ENCODE assay signal across 21 cellular contexts in genomic region chr12:104495786-104496185, GRCh38. TPM values are rescaled to one million over a fixed set of nuclear protein-coding genes. Genes with fewer than 3 reads are reported as not detected.
DNase-seq lines count a peak whose midpoint lies in the region; ATAC-seq and TF ChIP-seq lines count a peak whose summit lies in the region.
"Had no signal": no experiment of that assay in that cellular context is flagged by ENCODE, and none has a peak within 500 bp of the region (broad histone marks: within the 10 kb centered on the region; RNA-seq: fewer than 3 reads in every experiment).

No MANE protein-coding gene starts in this region.

- H3K27ac ChIP-seq in MM.1S (ENCODE audit: low read length) (no peak overlapping the region), osteoblast (ENCODE audit: low read depth, low read length) (peak overlapping the region; percentile 95), ovary (no peak overlapping the region)
- H3K27ac ChIP-seq: gastrocnemius medialis had no signal

- intact Hi-C loops in ovary (cut with DNase I) = no loop called here

- no peaks in the 10 kb centered on the region for H3K27me3 ChIP-seq in MM.1S (replicated peaks; ENCODE audit: insufficient read depth, low read length)
- H3K27me3 ChIP-seq in osteoblast (ENCODE audit: insufficient read depth, low read length) = no peaks in the 10 kb centered on the region
- no peaks in the 10 kb centered on the region for H3K27me3 ChIP-seq in ovary
- H3K27me3 ChIP-seq: BE2C, gastrocnemius medialis, left lung, upper lobe of right lung had no signal

- H3K9me3 ChIP-seq in MM.1S (replicated peaks; ENCODE audit: insufficient read depth, low read length) (no peaks in the 10 kb centered on the region), osteoblast (ENCODE audit: low read depth, low read length) (no peaks in the 10 kb centered on the region), ovary (no peaks in the 10 kb centered on the region)
- H3K9me3 ChIP-seq: BE2C, gastrocnemius medialis, left lung, upper lobe of right lung had no signal

- H3K4me2 ChIP-seq in MM.1S (ENCODE audit: low read depth, low read length) = peak overlapping the region; percentile 86; the same call in 1 of the 2 replicates
- H3K4me2 ChIP-seq in osteoblast (ENCODE audit: insufficient read depth, low read length) = peak overlapping the region; percentile 28
- H3K4me2 ChIP-seq: GM23338 had no signal

- DNase-seq in T-helper 2 cell treated with Interferon-gamma antibody and Interleukin-4, amounts not matched to agents 5 μg/mL and 100 μg/mL, for 36 hours (ENCODE audit: low spot score) = no peak
- DNase-seq in T-helper 2 cell (no peak), MM.1S (no peak), astrocyte of the hippocampus (ENCODE audit: low read depth, low spot score) (peak; percentile 32), osteoblast (ENCODE audit: insufficient read length, low spot score, missing footprints) (no peak), ovary (no peak)
- DNase-seq in stimulated activated CD4-positive, alpha-beta T cell treated with anti-CD3 and anti-CD28 coated beads, Interleukin-2, amount 100 ng/mL, for 24 hours = no peak
- DNase-seq: 8988T, anterior cingulate cortex, BE2C, DMS153, gastrocnemius medialis, left lung, NCI-H2029, SIG-M5, T1000, upper lobe of right lung had no signal

- H3K4me1 Mint-ChIP-seq in T-helper 2 cell treated with Interferon-gamma antibody and Interleukin-4, amounts not matched to agents 5 μg/mL and 100 μg/mL, for 36 hours (ENCODE audit: low read depth) = peaks cover 81% of the 10 kb centered on the region

- H2AFZ ChIP-seq in MM.1S (ENCODE audit: low read length) (no peak overlapping the region), osteoblast (ENCODE audit: low read length) (no peak overlapping the region)
- H2AFZ ChIP-seq: GM23338 had no signal

- H3K36me3 ChIP-seq in MM.1S (replicated peaks; ENCODE audit: insufficient read depth, low read length) (no peaks in the 10 kb centered on the region; the same call in 1 of the 2 replicates), osteoblast (ENCODE audit: insufficient read depth, low read length) (no peaks in the 10 kb centered on the region), ovary (no peaks in the 10 kb centered on the region)
- H3K36me3 ChIP-seq: BE2C, gastrocnemius medialis, left lung, upper lobe of right lung had no signal

- TF ChIP-seq EP300 in ovary (IDR thresholded peaks at IDR 0.05) = no peak

- peak overlapping the region; percentile 22 for H3K4me3 Mint-ChIP-seq in T-helper 2 cell treated with Interferon-gamma antibody and Interleukin-4, amounts not matched to agents 5 μg/mL and 100 μg/mL, for 36 hours
- H3K4me3 Mint-ChIP-seq: GM23338 had no signal

- H3K9me2 ChIP-seq in MM.1S (replicated peaks; ENCODE audit: insufficient read depth, low read length) = no peaks in the 10 kb centered on the region

- peak overlapping the region; percentile 49 for H3K27ac Mint-ChIP-seq in T-helper 2 cell treated with Interferon-gamma antibody and Interleukin-4, amounts not matched to agents 5 μg/mL and 100 μg/mL, for 36 hours
- H3K27ac Mint-ChIP-seq: GM23338, progenitor cell of endocrine pancreas had no signal

- H4K20me1 ChIP-seq in MM.1S (ENCODE audit: insufficient read depth, low read length) (no peaks in the 10 kb centered on the region), osteoblast (ENCODE audit: insufficient read depth, low read length) (no peaks in the 10 kb centered on the region)

- no peaks in the 10 kb centered on the region for H3K9me3 Mint-ChIP-seq in T-helper 2 cell treated with Interferon-gamma antibody and Interleukin-4, amounts not matched to agents 5 μg/mL and 100 μg/mL, for 36 hours
- H3K9me3 Mint-ChIP-seq: GM23338; stimulated activated memory B cell treated with anti-CD40 and anti-IgM and Interleukin-4, amounts not matched to agents 10 μg/mL and 1 μg/mL and 100 μg/mL, for 72 hours had no signal

- no peak overlapping the region for H3K9ac ChIP-seq in MM.1S (ENCODE audit: low read length)

- H3F3A ChIP-seq in MM.1S (ENCODE audit: insufficient read depth, low read length) = 0 out of 2 replicates have a peak, but pooled peaks cover 12% of the 10 kb centered on the region

- no peaks in the 10 kb centered on the region for H3K27me3 Mint-ChIP-seq in T-helper 2 cell treated with Interferon-gamma antibody and Interleukin-4, amounts not matched to agents 5 μg/mL and 100 μg/mL, for 36 hours (ENCODE audit: low read depth)
- H3K27me3 Mint-ChIP-seq: progenitor cell of endocrine pancreas; stimulated activated memory B cell treated with anti-CD40 and anti-IgM and Interleukin-4, amounts not matched to agents 10 μg/mL and 1 μg/mL and 100 μg/mL, for 72 hours had no signal

- no peak overlapping the region for H3K4me3 ChIP-seq in MM.1S (ENCODE audit: low read length)
- H3K4me3 ChIP-seq in osteoblast (ENCODE audit: insufficient read depth, low read length) = no peak overlapping the region
- no peak overlapping the region for H3K4me3 ChIP-seq in ovary
- H3K4me3 ChIP-seq: gastrocnemius medialis, GM23338, left lung, upper lobe of right lung had no signal

- no peak for TF ChIP-seq CTCF in MM.1S (IDR thresholded peaks at IDR 0.05; ENCODE audit: low read length)
- no peak for TF ChIP-seq CTCF in osteoblast (IDR thresholded peaks at IDR 0.05; ENCODE audit: extremely low read depth, low read depth, low read length)
- TF ChIP-seq CTCF in ovary (IDR thresholded peaks at IDR 0.05) = no peak

- ATAC-seq in HG03457 (IDR thresholded peaks at IDR 0.05; ENCODE audit: unreplicated experiment) = no peak
- ATAC-seq: gastrocnemius medialis; GM23338; left lung; stimulated activated memory B cell treated with anti-CD40 and anti-IgM and Interleukin-4, amounts not matched to agents 10 μg/mL and 1 μg/mL and 100 μg/mL, for 72 hours; upper lobe of right lung had no signal

- peaks cover 57% of the 10 kb centered on the region for H3K36me3 Mint-ChIP-seq in T-helper 2 cell treated with Interferon-gamma antibody and Interleukin-4, amounts not matched to agents 5 μg/mL and 100 μg/mL, for 36 hours (ENCODE audit: low read depth)

- H3K79me2 ChIP-seq in MM.1S (ENCODE audit: low read length) (peaks cover 65% of the 10 kb centered on the region), osteoblast (ENCODE audit: insufficient read depth, low read length) (peaks cover 32% of the 10 kb centered on the region)

- no peak for TF ChIP-seq POLR2A in ovary (IDR thresholded peaks at IDR 0.05)

- peaks cover 15% of the 10 kb centered on the region for H3K4me1 ChIP-seq in MM.1S (ENCODE audit: low read length)
- H3K4me1 ChIP-seq in osteoblast (ENCODE audit: insufficient read depth, low read length) = peaks cover 43% of the 10 kb centered on the region
- H3K4me1 ChIP-seq in ovary (ENCODE audit: insufficient read depth) = peaks cover 2% of the 10 kb centered on the region

- 76 to 91% (median 78%) methylated on average over 3 of the region's 3 CpGs for WGBS in ovary, 3 donors

RNA-seq across cellular contexts. Expression of gene CHST11, which starts 39.0 kb away (rescaled TPM):
- total RNA-seq in osteoblast = 23.0 and 24.6 TPM in 2 replicates
- 10 to 100 TPM in 5 of 7 donors, 1 to 10 TPM in 2; 4.2 to 39.9 (median 20.1) TPM for total RNA-seq in ovary
- polyA plus RNA-seq in ovary = 10 to 100 TPM in 1 of 2 donors, 1 to 10 TPM in 1; 4.0 to 23.7 TPM
